11 cellular contexts compared by ENCODE assay signal in genomic region chr9:88922091-88922490, GRCh38.
A peak's percentile ranks its signal among the peaks of the same experiment; 100 is the strongest.
DNase-seq lines count a peak whose midpoint lies in the region; ATAC-seq, FAIRE-seq and TF ChIP-seq lines count a peak whose summit lies in the region.
"Had no signal": no experiment of that assay in that cellular context is flagged by ENCODE, and none has a peak within 500 bp of the region (broad histone marks: within the 10 kb centered on the region; RNA-seq: fewer than 3 reads in every experiment).

No MANE protein-coding gene starts in this region.

- intact Hi-C loops in CD14-positive monocyte (cut with micrococcal nuclease), result no loop called here
- intact Hi-C loops in kidney (cut with DNase I), result no loop called here

- peak overlapping the region in 6 of 7 donors; percentile 35 to 100 (median 82) for H3K27ac Mint-ChIP-seq in CD14-positive monocyte
- H3K27ac Mint-ChIP-seq in T-helper 2 cell treated with Interferon-gamma antibody and Interleukin-4, amounts not matched to agents 5 μg/mL and 100 μg/mL, for 36 hours, result peak overlapping the region; percentile 9

- H3K27ac ChIP-seq in kidney (ENCODE audit: low read depth in 2 of 2, low read length in 2 of 2), result no peak overlapping the region
- H3K27ac ChIP-seq: neutrophil, RWPE1 had no signal

- peak overlapping the region in 1 of 2 donors; percentile 16 for H3K4me3 Mint-ChIP-seq in CD14-positive monocyte
- H3K4me3 Mint-ChIP-seq in T-helper 2 cell treated with Interferon-gamma antibody and Interleukin-4, amounts not matched to agents 5 μg/mL and 100 μg/mL, for 36 hours, result peak overlapping the region; percentile 39

- FAIRE-seq in D721Med (lab: Jason Lieb, UNC) (no peak), kidney (lab: Jason Lieb, UNC) (no peak)

- H3K4me1 ChIP-seq in kidney (ENCODE audit: control insufficient read depth in 1 of 2, insufficient read depth in 1 of 2, low read depth in 1 of 2, low read length in 2 of 2), result no peaks in the 10 kb centered on the region

- H3K36me3 Mint-ChIP-seq in CD14-positive monocyte, result peaks cover 15 to 18% of the 10 kb centered on the region in 2 donors
- peaks cover 12% of the 10 kb centered on the region for H3K36me3 Mint-ChIP-seq in T-helper 2 cell treated with Interferon-gamma antibody and Interleukin-4, amounts not matched to agents 5 μg/mL and 100 μg/mL, for 36 hours (ENCODE audit: low read depth)

- H3K9ac ChIP-seq in kidney (ENCODE audit: low read length in 2 of 2), result no peak overlapping the region

- no peak for DNase-seq in CD14-positive monocyte (ENCODE audit: low spot score)
- peak; percentile 29 for DNase-seq in T-helper 2 cell treated with Interferon-gamma antibody and Interleukin-4, amounts not matched to agents 5 μg/mL and 100 μg/mL, for 36 hours (ENCODE audit: low spot score)
- DNase-seq in central memory CD4-positive, alpha-beta T cell, result peak; percentile 52
- no peak for DNase-seq in D721Med (ENCODE audit: insufficient read length, low spot score)
- no peak for DNase-seq in kidney
- DNase-seq in 8988T, result no peak
- DNase-seq: head of caudate nucleus had no signal

- TF ChIP-seq CTCF in CD14-positive monocyte (IDR thresholded peaks at IDR 0.05), result no peak
- no peak for TF ChIP-seq CTCF in D721Med (IDR thresholded peaks at IDR 0.05; ENCODE audit: insufficient read depth, missing control alignments)
- no peak for TF ChIP-seq CTCF in kidney (IDR thresholded peaks at IDR 0.05; ENCODE audit: borderline replicate concordance, extremely low read depth, insufficient read depth)

- peaks cover 0 to 7% (median 0%) of the 10 kb centered on the region in 3 donors for H3K27me3 Mint-ChIP-seq in CD14-positive monocyte (ENCODE audit: low read depth in 3 of 3)
- H3K27me3 Mint-ChIP-seq in T-helper 2 cell treated with Interferon-gamma antibody and Interleukin-4, amounts not matched to agents 5 μg/mL and 100 μg/mL, for 36 hours (ENCODE audit: low read depth), result peaks cover 25% of the 10 kb centered on the region

- H3K4me1 Mint-ChIP-seq in CD14-positive monocyte, result peaks cover 57% of the 10 kb centered on the region
- peaks cover 32% of the 10 kb centered on the region for H3K4me1 Mint-ChIP-seq in T-helper 2 cell treated with Interferon-gamma antibody and Interleukin-4, amounts not matched to agents 5 μg/mL and 100 μg/mL, for 36 hours (ENCODE audit: low read depth)

- peaks cover 0 to 3% of the 10 kb centered on the region in 2 donors for H3K9me3 ChIP-seq in kidney (ENCODE audit: control insufficient read depth in 1 of 2, low read length in 2 of 2)
- H3K9me3 ChIP-seq: neutrophil had no signal

- no peak overlapping the region for H3K4me3 ChIP-seq in kidney (ENCODE audit: low read length in 2 of 2)

- peak; percentile 54 for ATAC-seq in HG03039 (IDR thresholded peaks at IDR 0.05; ENCODE audit: unreplicated experiment)
- ATAC-seq in HG02763 (IDR thresholded peaks at IDR 0.05; ENCODE audit: unreplicated experiment), result no peak

- H3K9me3 Mint-ChIP-seq in CD14-positive monocyte, result peaks cover 21 to 33% (median 31%) of the 10 kb centered on the region in 7 donors
- H3K9me3 Mint-ChIP-seq in T-helper 2 cell treated with Interferon-gamma antibody and Interleukin-4, amounts not matched to agents 5 μg/mL and 100 μg/mL, for 36 hours, result peaks cover 22% of the 10 kb centered on the region

- H3K36me3 ChIP-seq in kidney (ENCODE audit: control insufficient read depth in 1 of 2, insufficient read depth in 2 of 2, low read length in 2 of 2), result no peaks in the 10 kb centered on the region
- H3K36me3 ChIP-seq: neutrophil had no signal

Comparison
In these comparisons a context has a peak if more than half of its experiments do, and no peak if none do; other contexts are left out.
1. DNase-seq: peak in T-helper 2 cell treated with Interferon-gamma antibody and Interleukin-4, amounts not matched to agents 5 μg/mL and 100 μg/mL, for 36 hours (single experiment) and central memory CD4-positive, alpha-beta T cell (single experiment); none in CD14-positive monocyte (single experiment), D721Med (single experiment), kidney (single experiment) and 8988T (single experiment).